ENCODE assay signal across 22 cellular contexts in genomic region chr14:64491637-64492036, GRCh38. TPM values are rescaled to one million over a fixed set of nuclear protein-coding genes. Genes with fewer than 3 reads are reported as not detected.
DNase-seq lines count a peak whose midpoint lies in the region; ATAC-seq, FAIRE-seq and TF ChIP-seq lines count a peak whose summit lies in the region.
"Had no signal": no experiment of that assay in that cellular context is flagged by ENCODE, and none has a peak within 500 bp of the region (broad histone marks: within the 10 kb centered on the region; RNA-seq: fewer than 3 reads in every experiment).

No MANE protein-coding gene starts in this region.

- peak; percentile 29 for ATAC-seq in Right ventricle myocardium superior (ENCODE audit: poor library complexity)
- ATAC-seq in Right ventricle myocardium inferior = no peak
- ATAC-seq in gastrocnemius medialis = peak; percentile 38 to 50
- ATAC-seq: HCT116, Panc1 had no signal

- peaks cover 40 to 62% (median 49%) of the 10 kb centered on the region in 4 donors for H3K4me1 Mint-ChIP-seq in CD4-positive, alpha-beta memory T cell

- peaks cover 38% of the 10 kb centered on the region for H3K36me3 ChIP-seq in CD4-positive, alpha-beta memory T cell (ENCODE audit: insufficient read depth, low read length)
- H3K36me3 ChIP-seq in gastrocnemius medialis (peaks cover 0 to 30% of the 10 kb centered on the region in 2 donors), MG63 (peaks cover 6% of the 10 kb centered on the region)

- H3K36me3 Mint-ChIP-seq in CD4-positive, alpha-beta memory T cell = peaks cover 53 to 67% of the 10 kb centered on the region in 2 donors

- H3K4me3 ChIP-seq in CD4-positive, alpha-beta memory T cell (ENCODE audit: low read length in 2 of 2) = no peak overlapping the region
- H3K4me3 ChIP-seq in gastrocnemius medialis = no peak overlapping the region
- H3K4me3 ChIP-seq in MG63 = no peak overlapping the region

- no peaks in the 10 kb centered on the region for H3K27me3 ChIP-seq in CD4-positive, alpha-beta memory T cell (ENCODE audit: insufficient read depth, low read length)
- H3K27me3 ChIP-seq in gastrocnemius medialis (no peaks in the 10 kb centered on the region), MG63 (no peaks in the 10 kb centered on the region)

- H3K9me3 Mint-ChIP-seq in CD4-positive, alpha-beta memory T cell = peaks cover 0 to 3% (median 0%) of the 10 kb centered on the region in 8 donors
- H3K9me3 Mint-ChIP-seq: CD8-positive, alpha-beta memory T cell had no signal

- TF ChIP-seq POLR2A in gastrocnemius medialis (IDR thresholded peaks at IDR 0.05) = no peak

- H3K27ac Mint-ChIP-seq in CD4-positive, alpha-beta memory T cell = peak overlapping the region in 4 of 7 donors; percentile 11 to 76 (median 50)

- H3K4me3 Mint-ChIP-seq in CD4-positive, alpha-beta memory T cell = peak overlapping the region in 3 of 8 donors; percentile 21 to 43 (median 21)
- H3K4me3 Mint-ChIP-seq: CD8-positive, alpha-beta memory T cell had no signal

- no peak overlapping the region for H3K27ac ChIP-seq in CD4-positive, alpha-beta memory T cell (ENCODE audit: low read depth, low read length)
- H3K27ac ChIP-seq in gastrocnemius medialis = no peak overlapping the region

- in situ Hi-C loops in gastrocnemius medialis (cut with MboI; ENCODE audit: low sequenced_read_pairs in 4 of 4) = no loop called here

- intact Hi-C loops in Right ventricle myocardium superior (cut with DNase I) (no loop called here), Right ventricle myocardium inferior (cut with DNase I) (no loop called here), gastrocnemius medialis (cut with DNase I; ENCODE audit: low total_unique reads) (no loop called here)
- intact Hi-C loops in CD4-positive, alpha-beta memory T cell (cut with micrococcal nuclease) = no loop called here

- no peaks in the 10 kb centered on the region for H3K9me3 ChIP-seq in CD4-positive, alpha-beta memory T cell (ENCODE audit: control insufficient read depth in 1 of 2, low read length in 2 of 2)
- H3K9me3 ChIP-seq in gastrocnemius medialis (no peaks in the 10 kb centered on the region), MG63 (no peaks in the 10 kb centered on the region)
- H3K9me3 ChIP-seq: SK-N-SH had no signal

- FAIRE-seq in HTR-8/SVneo (lab: Jason Lieb, UNC) = peak; percentile 92
- FAIRE-seq: GM12892 had no signal

- TF ChIP-seq CTCF in gastrocnemius medialis (IDR thresholded peaks at IDR 0.05 in 4 of 5, conservative IDR thresholded peaks at IDR 0.05 in 1 of 5) = no peak

- POLR2A ChIA-PET in CD4-positive, alpha-beta memory T cell (lab: Charles Lee; ENCODE audit: partially characterized antibody) = interaction anchor here (0.8 to 22.4 kb wide), 3 partner anchors 15 to 26 kb away, joined by 3 to 318 read pairs (median 3); partner anchors contain the start of genes AKAP5, ZBTB1 and ZBTB25

- DNase-seq in Right ventricle myocardium superior = no peak
- DNase-seq in Right ventricle myocardium inferior (ENCODE audit: missing footprints) = no peak
- DNase-seq in CD4-positive, alpha-beta memory T cell = no peak
- DNase-seq in HTR-8/SVneo (ENCODE audit: insufficient read length, low spot score) = no peak
- no peak for DNase-seq in gastrocnemius medialis
- DNase-seq in DMS 273 treated with DMSO at 0.1 percent for 48 hours (lab: John Stamatoyannopoulos, UW) = no peak
- DNase-seq in MG63 = no peak
- DNase-seq: C1 segment of cervical spinal cord; CD8-positive, alpha-beta memory T cell; DMS153; DND-41; NCI-H1092; NCI-H1417 treated with DMSO at 0.1 percent for 48 hours; NCI-H1694 treated with DMSO at 0.1 percent for 48 hours; NCI-H2081; NCI-H226; NCI-H510A; NCI-H69; SK-N-SH had no signal

- peaks cover 47% of the 10 kb centered on the region for H3K4me1 ChIP-seq in CD4-positive, alpha-beta memory T cell (ENCODE audit: insufficient read depth, low read length)
- H3K4me1 ChIP-seq in gastrocnemius medialis = peaks cover 10 to 15% of the 10 kb centered on the region in 2 donors

- CTCF ChIA-PET in CD4-positive, alpha-beta memory T cell (lab: Charles Lee; ENCODE audit: partially characterized antibody) = interaction anchor here (0.8 to 8.3 kb wide), 6 partner anchors 13 to 146 kb away, joined by 3 to 69 read pairs (median 10); no protein-coding TSS in a partner anchor

- H3K27me3 Mint-ChIP-seq in CD4-positive, alpha-beta memory T cell = no peaks in the 10 kb centered on the region
- H3K27me3 Mint-ChIP-seq: CD8-positive, alpha-beta memory T cell had no signal

RNA-seq across cellular contexts. Expression of gene ZBTB25, which starts 12.0 kb away (rescaled TPM):
- total RNA-seq in Right ventricle myocardium superior = 15.2 TPM
- 17.6 TPM for total RNA-seq in Right ventricle myocardium inferior
- 10 to 100 TPM; 84.1 to 87.5 TPM for total RNA-seq in CD4-positive, alpha-beta memory T cell
- polyA plus RNA-seq in CD4-positive, alpha-beta memory T cell = 10 to 100 TPM; 34.0 to 36.7 TPM
- 10 to 100 TPM in 2 of 4 donors, 1 to 10 TPM in 2; 6.9 to 13.7 (median 10.4) TPM for total RNA-seq in gastrocnemius medialis
- total RNA-seq in MG63 (2014; rRNA removed; shearing (Covaris generic); ENCODE audit: low replicate concordance) = 0.57 and 1.6 TPM in 2 replicates

RNA-seq across cellular contexts. Expression of gene ZBTB1, which starts 12.9 kb away (rescaled TPM):
- total RNA-seq in Right ventricle myocardium superior (21.5 TPM), Right ventricle myocardium inferior (22.3 TPM), gastrocnemius medialis (10 to 100 TPM; 36.9 to 49.2 (median 38.0) TPM)
- total RNA-seq in CD4-positive, alpha-beta memory T cell = 100 to 1,000 TPM; 104 to 107 TPM
- 10 to 100 TPM; 49.7 to 86.5 TPM for polyA plus RNA-seq in CD4-positive, alpha-beta memory T cell
- total RNA-seq in MG63 (2014; rRNA removed; shearing (Covaris generic); ENCODE audit: low replicate concordance) = 16.8 and 28.1 TPM in 2 replicates

RNA-seq across cellular contexts. Expression of gene AKAP5, which starts 26.3 kb away (rescaled TPM):
- 0.16 TPM for total RNA-seq in Right ventricle myocardium superior
- total RNA-seq in Right ventricle myocardium inferior = 0.16 TPM
- under 1 TPM; 0.14 to 0.20 TPM for total RNA-seq in CD4-positive, alpha-beta memory T cell
- polyA plus RNA-seq in CD4-positive, alpha-beta memory T cell = under 1 TPM in 1 of 2 donors, not detected in 1; 0.11 TPM
- total RNA-seq in gastrocnemius medialis = under 1 TPM; 0.04 to 0.87 (median 0.42) TPM
- total RNA-seq in MG63 (2014; rRNA removed; shearing (Covaris generic); ENCODE audit: low replicate concordance) = 0.10 TPM in 1 of 2 replicates, not detected in the other

RNA-seq across cellular contexts. Expression of gene HSPA2, which starts 48.9 kb away (rescaled TPM):
- total RNA-seq in Right ventricle myocardium superior (14.1 TPM), Right ventricle myocardium inferior (15.2 TPM), gastrocnemius medialis (100 to 1,000 TPM in 2 of 4 donors, 10 to 100 TPM in 2; 69.6 to 113 (median 96.4) TPM)
- 1 to 10 TPM; 1.3 to 1.5 TPM for total RNA-seq in CD4-positive, alpha-beta memory T cell
- polyA plus RNA-seq in CD4-positive, alpha-beta memory T cell = under 1 TPM; 0.37 to 0.45 TPM
- total RNA-seq in MG63 (2014; rRNA removed; shearing (Covaris generic); ENCODE audit: low replicate concordance) = 5.2 and 7.1 TPM in 2 replicates

RNA-seq across cellular contexts. Expression of gene PPP1R36, which starts 58.1 kb away (rescaled TPM):
- 0.19 TPM for total RNA-seq in Right ventricle myocardium superior
- total RNA-seq in Right ventricle myocardium inferior = not detected
- not detected for total RNA-seq in CD4-positive, alpha-beta memory T cell
- under 1 TPM in 1 of 2 donors, not detected in 1; 0.49 TPM for polyA plus RNA-seq in CD4-positive, alpha-beta memory T cell
- 1 to 10 TPM in 1 of 4 donors, under 1 TPM in 2, not detected in 1; 0.31 to 2.4 (median 0.55) TPM for total RNA-seq in gastrocnemius medialis
- total RNA-seq in MG63 (2014; rRNA removed; shearing (Covaris generic); ENCODE audit: low replicate concordance) = not detected in 2 replicates
